In genomic region chr1:234478152-234478480, GRCh38 we compare ENCODE assay signal across 1 cellular context.
TF ChIP-seq lines count a peak whose summit lies in the region.

No MANE protein-coding gene starts in this region.

TF ChIP-seq in GM12878, 131 proteins besides CTCF, POLR2A, EP300 and RAD21 (continued from another document):
- TF ChIP-seq ZBTB33 (IDR thresholded peaks at IDR 0.05) (no peak), STAT1 (conservative IDR thresholded peaks at IDR 0.05) (no peak), CHD1 (IDR thresholded peaks at IDR 0.05; ENCODE audit: low read depth, low read length) (no peak)
